8 cellular contexts compared by ENCODE assay signal in the genomic region with DNA sequence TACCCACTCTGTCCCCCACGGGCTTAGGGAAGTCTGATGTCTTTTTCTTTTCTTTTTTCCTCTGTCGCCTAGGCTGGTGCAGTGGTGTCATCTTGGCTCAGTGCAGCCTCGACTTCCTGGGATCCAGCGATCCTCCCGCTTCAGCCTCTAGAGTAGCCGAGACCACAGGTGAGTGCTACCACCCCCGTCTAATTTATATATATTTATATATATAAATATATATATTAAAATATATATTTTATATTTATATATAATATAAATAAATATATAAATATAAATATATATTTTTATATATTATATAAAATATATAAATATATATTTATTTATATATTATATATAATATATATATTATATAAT. TPM values are rescaled to one million over a fixed set of nuclear protein-coding genes. Genes with fewer than 3 reads are reported as not detected.
DNase-seq lines count a peak whose midpoint lies in the region; ATAC-seq, FAIRE-seq and TF ChIP-seq lines count a peak whose summit lies in the region.

No MANE protein-coding gene starts in this region.

- CTCF ChIA-PET in CD8-positive, alpha-beta memory T cell (lab: Charles Lee) = interaction anchor here (1.1 to 11.2 kb wide), 9 partner anchors 10 to 269 kb away, joined by 3 to 265 read pairs (median 86); no protein-coding TSS in a partner anchor

- ATAC-seq in HG02870 (IDR thresholded peaks at IDR 0.05; ENCODE audit: unreplicated experiment) (no peak), GM21447 (IDR thresholded peaks at IDR 0.05; ENCODE audit: unreplicated experiment) (no peak)

- peak overlapping the region; percentile 82 for H3K9ac ChIP-seq in OCI-LY1 (ENCODE audit: low read length)

- peak overlapping the region; percentile 88 for H3K27ac ChIP-seq in CD8-positive, alpha-beta memory T cell (ENCODE audit: low read depth, low read length)
- H3K27ac ChIP-seq in OCI-LY1 (ENCODE audit: low read depth, low read length, poor library complexity, severe bottlenecking) (peak overlapping the region; percentile 95), osteoblast (ENCODE audit: low read depth, low read length) (peak overlapping the region; percentile 94)

- H3K27me3 ChIP-seq in CD8-positive, alpha-beta memory T cell (ENCODE audit: insufficient read depth, low read length, poor library complexity, severe bottlenecking) = no peaks in the 10 kb centered on the region
- no peaks in the 10 kb centered on the region for H3K27me3 ChIP-seq in OCI-LY1 (ENCODE audit: insufficient read depth, low read length)
- no peaks in the 10 kb centered on the region for H3K27me3 ChIP-seq in osteoblast (ENCODE audit: insufficient read depth, low read length)

- peak overlapping the region; percentile 98 for H3K4me3 ChIP-seq in CD8-positive, alpha-beta memory T cell (ENCODE audit: low read length)
- H3K4me3 ChIP-seq in OCI-LY1 (ENCODE audit: low read depth, low read length, poor library complexity, severe bottlenecking) (peak overlapping the region; percentile 68), osteoblast (ENCODE audit: insufficient read depth, low read length) (peak overlapping the region; percentile 78)

- H3F3A ChIP-seq in OCI-LY1 (ENCODE audit: insufficient read depth, low read length) = peaks cover 5% of the 10 kb centered on the region

- POLR2A ChIA-PET in CD8-positive, alpha-beta memory T cell (lab: Charles Lee) = interaction anchor here (0.6 to 8.7 kb wide), 9 partner anchors 23 to 441 kb away, joined by 4 to 403 read pairs (median 126); a partner anchor contains a TSS

- no peaks in the 10 kb centered on the region for H3K79me2 ChIP-seq in OCI-LY1 (ENCODE audit: insufficient read depth, low read length)
- peaks cover 65% of the 10 kb centered on the region for H3K79me2 ChIP-seq in osteoblast (ENCODE audit: insufficient read depth, low read length)

- peaks cover 0 to 52% (median 0%) of the 10 kb centered on the region in 3 donors for H3K36me3 Mint-ChIP-seq in CD8-positive, alpha-beta memory T cell
- peaks cover 4% of the 10 kb centered on the region for H3K36me3 Mint-ChIP-seq in endothelial cell (ENCODE audit: low read depth, unreplicated experiment)

- peaks cover 16% of the 10 kb centered on the region for H3K4me1 ChIP-seq in CD8-positive, alpha-beta memory T cell (ENCODE audit: insufficient read depth, low read length)
- H3K4me1 ChIP-seq in OCI-LY1 (ENCODE audit: insufficient read depth, low read length, severe bottlenecking) = peaks cover 40% of the 10 kb centered on the region
- H3K4me1 ChIP-seq in osteoblast (ENCODE audit: insufficient read depth, low read length) = peaks cover 24% of the 10 kb centered on the region

- peak overlapping the region; percentile 91 to 100 (median 99) for H3K4me3 Mint-ChIP-seq in CD8-positive, alpha-beta memory T cell
- peak overlapping the region; percentile 84 for H3K4me3 Mint-ChIP-seq in endothelial cell (ENCODE audit: unreplicated experiment)

- H4K20me1 ChIP-seq in OCI-LY1 (ENCODE audit: insufficient read depth, low read length) (no peaks in the 10 kb centered on the region), osteoblast (ENCODE audit: insufficient read depth, low read length) (peaks cover 5% of the 10 kb centered on the region)

- H3K4me1 Mint-ChIP-seq in CD8-positive, alpha-beta memory T cell = peaks cover 27 to 50% (median 37%) of the 10 kb centered on the region in 3 donors
- peaks cover 20% of the 10 kb centered on the region for H3K4me1 Mint-ChIP-seq in endothelial cell (ENCODE audit: unreplicated experiment)

- no peaks in the 10 kb centered on the region for H3K9me3 ChIP-seq in CD8-positive, alpha-beta memory T cell (ENCODE audit: low read length)
- H3K9me3 ChIP-seq in OCI-LY1 (ENCODE audit: low read length) = no peaks in the 10 kb centered on the region
- no peaks in the 10 kb centered on the region for H3K9me3 ChIP-seq in osteoblast (ENCODE audit: low read depth, low read length)

- H3K27ac Mint-ChIP-seq in CD8-positive, alpha-beta memory T cell = peak overlapping the region; percentile 97 to 100 (median 99)
- no peak overlapping the region for H3K27ac Mint-ChIP-seq in endothelial cell (ENCODE audit: unreplicated experiment)

- H2AFZ ChIP-seq in OCI-LY1 (ENCODE audit: low read length) = no peak overlapping the region
- peak overlapping the region; percentile 94 for H2AFZ ChIP-seq in osteoblast (ENCODE audit: low read length)

- TF ChIP-seq CTCF in OCI-LY1 (IDR thresholded peaks at IDR 0.05; ENCODE audit: low read length) (no peak), endothelial cell (IDR thresholded peaks at IDR 0.05; ENCODE audit: unreplicated experiment) (no peak), osteoblast (IDR thresholded peaks at IDR 0.05; ENCODE audit: extremely low read depth, low read depth, low read length) (no peak)

- peak overlapping the region; percentile 93 for H3K4me2 ChIP-seq in OCI-LY1 (ENCODE audit: low read length)
- peak overlapping the region; percentile 96 for H3K4me2 ChIP-seq in osteoblast (ENCODE audit: insufficient read depth, low read length)

- H3K9me2 ChIP-seq in OCI-LY1 (ENCODE audit: low read depth, low read length) = no peaks in the 10 kb centered on the region

- H3K27me3 Mint-ChIP-seq in CD8-positive, alpha-beta memory T cell = peaks cover 0 to 13% of the 10 kb centered on the region in 2 donors
- peaks cover 11% of the 10 kb centered on the region for H3K27me3 Mint-ChIP-seq in endothelial cell (ENCODE audit: unreplicated experiment)

- DNase-seq in CD8-positive, alpha-beta memory T cell = no peak
- DNase-seq in endothelial cell (ENCODE audit: low spot score) (no peak), osteoblast (ENCODE audit: insufficient read length, low spot score, missing footprints) (no peak), GM12892 (ENCODE audit: insufficient read length) (no peak), COR-L47 (lab: John Stamatoyannopoulos, UW) (no peak)

- FAIRE-seq in GM12892 (lab: Jason Lieb, UNC) = no peak

- no peaks in the 10 kb centered on the region for H3K36me3 ChIP-seq in CD8-positive, alpha-beta memory T cell (ENCODE audit: insufficient read depth, low read length)
- no peaks in the 10 kb centered on the region for H3K36me3 ChIP-seq in OCI-LY1 (ENCODE audit: insufficient read depth, low read length)
- no peaks in the 10 kb centered on the region for H3K36me3 ChIP-seq in osteoblast (ENCODE audit: insufficient read depth, low read length)

- TF ChIP-seq POLR2A in GM12892 (IDR thresholded peaks at IDR 0.05; ENCODE audit: low read depth, low read length) = no peak

- no peaks in the 10 kb centered on the region for H3K9me3 Mint-ChIP-seq in CD8-positive, alpha-beta memory T cell
- no peaks in the 10 kb centered on the region for H3K9me3 Mint-ChIP-seq in endothelial cell (ENCODE audit: unreplicated experiment)

RNA-seq across cellular contexts. Expression of a gene that starts 3.3 kb away (rescaled TPM):
- 1 to 10 TPM; 6.0 to 6.8 TPM for total RNA-seq in CD8-positive, alpha-beta memory T cell
- polyA plus RNA-seq in CD8-positive, alpha-beta memory T cell = 55.9 TPM
- total RNA-seq in endothelial cell (ENCODE audit: unreplicated experiment) = 1.1 TPM
- total RNA-seq in osteoblast = 3.5 and 3.6 TPM in 2 replicates
- polyA plus RNA-seq in GM12892 (2012; ENCODE audit: missing spikeins) = 0.95 TPM
